9 cellular contexts compared by ENCODE assay signal in genomic region chr6:30689022-30689865, GRCh38. TPM values are rescaled to one million over a fixed set of nuclear protein-coding genes. Genes with fewer than 3 reads are reported as not detected.
DNase-seq lines count a peak whose midpoint lies in the region; ATAC-seq, FAIRE-seq and TF ChIP-seq lines count a peak whose summit lies in the region.
"Had no signal": no experiment of that assay in that cellular context is flagged by ENCODE, and none has a peak within 500 bp of the region (broad histone marks: within the 10 kb centered on the region; RNA-seq: fewer than 3 reads in every experiment).

No MANE protein-coding gene starts in this region.

- peak overlapping the region; percentile 97 for H3K9ac ChIP-seq in keratinocyte (ENCODE audit: control insufficient read depth, extremely low read depth, insufficient read depth, low read length)

- H3K27ac ChIP-seq in keratinocyte (ENCODE audit: control insufficient read depth, insufficient read depth, low read length) (peak overlapping the region; percentile 94), suprapubic skin (peak overlapping the region; percentile 98)

- peak overlapping the region; percentile 77 for H3K27ac Mint-ChIP-seq in activated CD8-positive, alpha-beta memory T cell treated with anti-CD3 and anti-CD28 coated beads, Interleukin-2, amount 10 ng/mL, durations not matched to agents 7 days and 5 days
- peak overlapping the region; percentile 99 for H3K27ac Mint-ChIP-seq in activated B cell treated with CpG ODN at 0.5 μM for 24 hours

- no peaks in the 10 kb centered on the region for H3K9me3 Mint-ChIP-seq in activated CD8-positive, alpha-beta memory T cell treated with anti-CD3 and anti-CD28 coated beads, Interleukin-2, amount 10 ng/mL, durations not matched to agents 7 days and 5 days (ENCODE audit: low read depth)
- no peaks in the 10 kb centered on the region for H3K9me3 Mint-ChIP-seq in activated B cell treated with CpG ODN at 0.5 μM for 24 hours

- no peak overlapping the region for H2AFZ ChIP-seq in keratinocyte (ENCODE audit: control insufficient read depth, low read length)

- dilution Hi-C loops in keratinocyte (cut with MboI; ENCODE audit: extremely low pct_ligation_motif_present, low sequenced_read_pairs), result no loop called here

- TF ChIP-seq CTCF in activated B cell treated with CpG ODN at 0.5 μM for 24 hours (IDR thresholded peaks at IDR 0.05), result no peak
- TF ChIP-seq CTCF in keratinocyte (optimal IDR thresholded peaks at IDR 0.05 in 1 of 3, IDR thresholded peaks at IDR 0.05 in 1 of 3, conservative IDR thresholded peaks at IDR 0.05 in 1 of 3; ENCODE audit: extremely low read depth in 1 of 3, insufficient read depth in 2 of 3, low read length in 3 of 3), result no peak
- no peak for TF ChIP-seq CTCF in suprapubic skin (IDR thresholded peaks at IDR 0.05)

- H3K79me2 ChIP-seq in keratinocyte (ENCODE audit: control insufficient read depth, insufficient read depth, low read length), result peaks cover 49% of the 10 kb centered on the region

- no peak for TF ChIP-seq EP300 in suprapubic skin (IDR thresholded peaks at IDR 0.05)

- peaks cover 40% of the 10 kb centered on the region for H3K4me1 Mint-ChIP-seq in activated CD8-positive, alpha-beta memory T cell treated with anti-CD3 and anti-CD28 coated beads, Interleukin-2, amount 10 ng/mL, durations not matched to agents 7 days and 5 days
- H3K4me1 Mint-ChIP-seq in activated B cell treated with CpG ODN at 0.5 μM for 24 hours, result peaks cover 61% of the 10 kb centered on the region

- H3K27me3 ChIP-seq in keratinocyte (ENCODE audit: control insufficient read depth, extremely low read depth, insufficient read depth, low read length), result no peaks in the 10 kb centered on the region
- H3K27me3 ChIP-seq in suprapubic skin, result no peaks in the 10 kb centered on the region

- ATAC-seq in activated CD8-positive, alpha-beta memory T cell treated with anti-CD3 and anti-CD28 coated beads, Interleukin-2, amount 10 ng/mL, durations not matched to agents 7 days and 5 days, result no peak
- no peak for ATAC-seq in activated B cell treated with CpG ODN at 0.5 μM for 24 hours (ENCODE audit: low read depth)

- H3K9me1 ChIP-seq in keratinocyte (ENCODE audit: control insufficient read depth, extremely low read depth, insufficient read depth, low read length), result no peaks in the 10 kb centered on the region

- peak overlapping the region; percentile 80 for H3K4me3 Mint-ChIP-seq in activated CD8-positive, alpha-beta memory T cell treated with anti-CD3 and anti-CD28 coated beads, Interleukin-2, amount 10 ng/mL, durations not matched to agents 7 days and 5 days
- H3K4me3 Mint-ChIP-seq in activated B cell treated with CpG ODN at 0.5 μM for 24 hours, result peak overlapping the region; percentile 92

- H3K27me3 Mint-ChIP-seq in activated CD8-positive, alpha-beta memory T cell treated with anti-CD3 and anti-CD28 coated beads, Interleukin-2, amount 10 ng/mL, durations not matched to agents 7 days and 5 days, result no peaks in the 10 kb centered on the region
- H3K27me3 Mint-ChIP-seq in activated B cell treated with CpG ODN at 0.5 μM for 24 hours, result no peaks in the 10 kb centered on the region

- peaks cover 20% of the 10 kb centered on the region for H3K36me3 Mint-ChIP-seq in activated CD8-positive, alpha-beta memory T cell treated with anti-CD3 and anti-CD28 coated beads, Interleukin-2, amount 10 ng/mL, durations not matched to agents 7 days and 5 days
- peaks cover 24% of the 10 kb centered on the region for H3K36me3 Mint-ChIP-seq in activated B cell treated with CpG ODN at 0.5 μM for 24 hours (ENCODE audit: low read depth)

- TF ChIP-seq POLR2A in suprapubic skin (IDR thresholded peaks at IDR 0.05), result no peak

- H3K4me3 ChIP-seq in keratinocyte (ENCODE audit: control insufficient read depth in 2 of 3, extremely low read depth in 1 of 3, insufficient read depth in 2 of 3, low read depth in 1 of 3, low read length in 3 of 3) (peak overlapping the region in 2 of 3 experiments; percentile 90 to 93), suprapubic skin (peak overlapping the region; percentile 68)

- CTCF ChIA-PET in activated CD8-positive, alpha-beta memory T cell treated with anti-CD3 and anti-CD28 coated beads, Interleukin-2, amount 10 ng/mL, durations not matched to agents 7 days and 5 days (lab: Charles Lee), result interaction anchor here (0.8 to 4.9 kb wide), 7 partner anchors 10 to 145 kb away, joined by 3 to 23 read pairs (median 12); partner anchors contain the start of gene MDC1
- CTCF ChIA-PET in activated B cell treated with CpG ODN at 0.5 μM for 24 hours (lab: Charles Lee), result interaction anchor here (1.3 to 6.1 kb wide), 5 partner anchors 9 to 41 kb away, joined by 4 to 58 read pairs (median 22); partner anchors contain the start of gene MDC1

- no peak for FAIRE-seq in keratinocyte (lab: Jason Lieb, UNC)

- H3K36me3 ChIP-seq in keratinocyte (ENCODE audit: control insufficient read depth in 2 of 2, extremely low read depth in 1 of 2, insufficient read depth in 2 of 2, low read length in 2 of 2) (peaks cover under 1 to 11% of the 10 kb centered on the region in 2 experiments), suprapubic skin (no peaks in the 10 kb centered on the region)

- H3K9me3 ChIP-seq in keratinocyte (ENCODE audit: control insufficient read depth, low read depth, low read length) (no peaks in the 10 kb centered on the region), suprapubic skin (no peaks in the 10 kb centered on the region)

- 67% methylated on average over 10 of the region's 11 CpGs for WGBS in suprapubic skin

- DNase-seq in activated CD8-positive, alpha-beta memory T cell treated with anti-CD3 and anti-CD28 coated beads, Interleukin-2, amount 10 ng/mL, durations not matched to agents 7 days and 5 days, result no peak
- no peak for DNase-seq in activated CD8-positive, alpha-beta memory T cell treated with anti-CD3 and anti-CD28 coated beads, Interleukin-2, amount 50 U/mL, for 4 hours
- DNase-seq in activated B cell treated with CpG ODN at 0.5 μM for 24 hours, result no peak
- no peak for DNase-seq in keratinocyte (ENCODE audit: low read depth, low spot score)
- DNase-seq in suprapubic skin (ENCODE audit: low spot score in 2 of 2), result no peak
- no peak for DNase-seq in stimulated activated CD4-positive, alpha-beta T cell treated with anti-CD3 and anti-CD28 coated beads, Interleukin-4, amount 100 ng/mL, for 24 hours
- no peak for DNase-seq in COLO829 (ENCODE audit: low spot score)
- no peak for DNase-seq in activated CD4-positive, CD25-positive, alpha-beta regulatory T cell treated with anti-CD3 and anti-CD28 coated beads, Interleukin-2, amount 50 U/mL, for 72 hours
- DNase-seq: activated CD4-positive, CD25-positive, alpha-beta regulatory T cell had no signal

- H3K4me1 ChIP-seq in keratinocyte (ENCODE audit: control insufficient read depth, extremely low read depth, insufficient read depth, low read length) (peaks cover 33% of the 10 kb centered on the region), suprapubic skin (peaks cover 57% of the 10 kb centered on the region)

- intact Hi-C loops in activated B cell treated with CpG ODN at 0.5 μM for 24 hours (cut with micrococcal nuclease), result loop anchor here (10.0 kb wide), 1 partner anchor 876 kb away; no protein-coding TSS in a partner anchor

- no peaks in the 10 kb centered on the region for H4K20me1 ChIP-seq in keratinocyte (ENCODE audit: control insufficient read depth, extremely low read depth, insufficient read depth, low read length)

- H3K4me2 ChIP-seq in keratinocyte (ENCODE audit: control insufficient read depth, extremely low read depth, insufficient read depth, low read depth, low read length), result peak overlapping the region; percentile 98

- POLR2A ChIA-PET in activated B cell treated with CpG ODN at 0.5 μM for 24 hours (lab: Charles Lee), result interaction anchor here (0.8 to 8.2 kb wide), 7 partner anchors 8 to 74 kb away, joined by 3 to 262 read pairs (median 12); partner anchors contain the start of genes DHX16, MDC1, MRPS18B and PPP1R10

RNA-seq across cellular contexts. Expression of gene NRM, which starts 1.5 kb away (rescaled TPM):
- 10 to 100 TPM; 30.2 to 36.4 TPM for total RNA-seq in activated CD8-positive, alpha-beta memory T cell treated with anti-CD3 and anti-CD28 coated beads, Interleukin-2, amount 10 ng/mL, durations not matched to agents 7 days and 5 days
- total RNA-seq in activated B cell treated with CpG ODN at 0.5 μM for 24 hours, result 17.4 and 17.8 TPM in 2 replicates
- 2.7 to 17.8 TPM (median 7.0 TPM) in 3 replicates for polyA plus RNA-seq in keratinocyte
- not detected for polyA plus RNA-seq in keratinocyte (2011; ENCODE audit: low read depth)
- 7.1 and 7.7 TPM in 2 replicates for polyA plus RNA-seq in keratinocyte (2011; cell fraction: cytosol; rRNA removed)
- 7.6 and 8.5 TPM in 2 replicates for polyA plus RNA-seq in keratinocyte (2011; cell fraction: nucleus; rRNA removed)
- polyA plus RNA-seq in keratinocyte (2012; ENCODE audit: low replicate concordance), result 3.8 and 17.2 TPM in 2 replicates
- polyA minus RNA-seq in keratinocyte, result 6.0 to 32.4 TPM (median 11.8 TPM) in 3 replicates
- polyA minus RNA-seq in keratinocyte (2011; cell fraction: cytosol; rRNA and poly(A)+ RNA removed), result 9.2 TPM
- 1.9 and 3.2 TPM in 2 replicates for polyA minus RNA-seq in keratinocyte (2011; cell fraction: nucleus; rRNA and poly(A)+ RNA removed)
- total RNA-seq in suprapubic skin, result 1 to 10 TPM; 2.3 to 9.0 (median 6.8) TPM

RNA-seq across cellular contexts. Expression of gene PPP1R18, which starts 2.8 kb away (rescaled TPM):
- 100 to 1,000 TPM; 257 to 293 TPM for total RNA-seq in activated CD8-positive, alpha-beta memory T cell treated with anti-CD3 and anti-CD28 coated beads, Interleukin-2, amount 10 ng/mL, durations not matched to agents 7 days and 5 days
- total RNA-seq in activated B cell treated with CpG ODN at 0.5 μM for 24 hours (96.8 and 104 TPM in 2 replicates), suprapubic skin (10 to 100 TPM; 25.2 to 31.0 (median 29.2) TPM)
- polyA plus RNA-seq in keratinocyte, result 87.0 to 114 TPM (median 88.9 TPM) in 3 replicates
- polyA plus RNA-seq in keratinocyte (2011; ENCODE audit: low read depth), result 38.2 TPM
- polyA plus RNA-seq in keratinocyte (2011; cell fraction: cytosol; rRNA removed), result 125 and 130 TPM in 2 replicates
- polyA plus RNA-seq in keratinocyte (2011; cell fraction: nucleus; rRNA removed), result 173 and 187 TPM in 2 replicates
- 87.7 and 90.8 TPM in 2 replicates for polyA plus RNA-seq in keratinocyte (2012; ENCODE audit: low replicate concordance)
- polyA minus RNA-seq in keratinocyte, result 82.2 to 231 TPM (median 104 TPM) in 3 replicates
- 110 TPM for polyA minus RNA-seq in keratinocyte (2011; cell fraction: cytosol; rRNA and poly(A)+ RNA removed)
- 60.5 and 75.5 TPM in 2 replicates for polyA minus RNA-seq in keratinocyte (2011; cell fraction: nucleus; rRNA and poly(A)+ RNA removed)

RNA-seq across cellular contexts. Expression of gene DHX16, which starts 16.4 kb away (rescaled TPM):
- total RNA-seq in activated CD8-positive, alpha-beta memory T cell treated with anti-CD3 and anti-CD28 coated beads, Interleukin-2, amount 10 ng/mL, durations not matched to agents 7 days and 5 days, result 10 to 100 TPM; 39.5 to 49.6 TPM
- 42.3 and 50.4 TPM in 2 replicates for total RNA-seq in activated B cell treated with CpG ODN at 0.5 μM for 24 hours
- polyA plus RNA-seq in keratinocyte, result 27.9 to 36.4 TPM (median 34.2 TPM) in 3 replicates
- polyA plus RNA-seq in keratinocyte (2011; ENCODE audit: low read depth), result 22.4 TPM
- polyA plus RNA-seq in keratinocyte (2011; cell fraction: cytosol; rRNA removed), result 25.8 and 30.8 TPM in 2 replicates
- 81.4 and 88.3 TPM in 2 replicates for polyA plus RNA-seq in keratinocyte (2011; cell fraction: nucleus; rRNA removed)
- 18.0 and 27.7 TPM in 2 replicates for polyA plus RNA-seq in keratinocyte (2012; ENCODE audit: low replicate concordance)
- polyA minus RNA-seq in keratinocyte, result 39.2 to 59.7 TPM (median 49.4 TPM) in 3 replicates
- 23.2 TPM for polyA minus RNA-seq in keratinocyte (2011; cell fraction: cytosol; rRNA and poly(A)+ RNA removed)
- 20.4 and 24.4 TPM in 2 replicates for polyA minus RNA-seq in keratinocyte (2011; cell fraction: nucleus; rRNA and poly(A)+ RNA removed)
- total RNA-seq in suprapubic skin, result 10 to 100 TPM; 24.3 to 48.5 (median 33.7) TPM

RNA-seq across cellular contexts. Expression of gene MDC1, which starts 27.8 kb away (rescaled TPM):
- total RNA-seq in activated CD8-positive, alpha-beta memory T cell treated with anti-CD3 and anti-CD28 coated beads, Interleukin-2, amount 10 ng/mL, durations not matched to agents 7 days and 5 days, result 10 to 100 TPM; 67.4 to 83.9 TPM
- 62.4 and 65.6 TPM in 2 replicates for total RNA-seq in activated B cell treated with CpG ODN at 0.5 μM for 24 hours
- polyA plus RNA-seq in keratinocyte, result 4.2 to 10.0 TPM (median 6.9 TPM) in 3 replicates
- 2.8 TPM for polyA plus RNA-seq in keratinocyte (2011; ENCODE audit: low read depth)
- 5.3 TPM in 2 replicates for polyA plus RNA-seq in keratinocyte (2011; cell fraction: cytosol; rRNA removed)
- 25.1 and 29.9 TPM in 2 replicates for polyA plus RNA-seq in keratinocyte (2011; cell fraction: nucleus; rRNA removed)
- 5.5 and 41.2 TPM in 2 replicates for polyA plus RNA-seq in keratinocyte (2012; ENCODE audit: low replicate concordance)
- 5.6 to 43.2 TPM (median 10.2 TPM) in 3 replicates for polyA minus RNA-seq in keratinocyte
- polyA minus RNA-seq in keratinocyte (2011; cell fraction: cytosol; rRNA and poly(A)+ RNA removed), result 4.2 TPM
- 9.6 and 14.6 TPM in 2 replicates for polyA minus RNA-seq in keratinocyte (2011; cell fraction: nucleus; rRNA and poly(A)+ RNA removed)
- total RNA-seq in suprapubic skin, result 10 to 100 TPM; 10.4 to 27.0 (median 16.3) TPM

RNA-seq across cellular contexts. Expression of gene TUBB, which starts 30.9 kb away (rescaled TPM):
- 1,000 to 10,000 TPM; 1,499 to 1,522 TPM for total RNA-seq in activated CD8-positive, alpha-beta memory T cell treated with anti-CD3 and anti-CD28 coated beads, Interleukin-2, amount 10 ng/mL, durations not matched to agents 7 days and 5 days
- total RNA-seq in activated B cell treated with CpG ODN at 0.5 μM for 24 hours, result 700 and 725 TPM in 2 replicates
- 1,010 to 1,517 TPM (median 1,159 TPM) in 3 replicates for polyA plus RNA-seq in keratinocyte
- 84.6 TPM for polyA plus RNA-seq in keratinocyte (2011; ENCODE audit: low read depth)
- polyA plus RNA-seq in keratinocyte (2011; cell fraction: cytosol; rRNA removed), result 1,081 and 1,086 TPM in 2 replicates
- polyA plus RNA-seq in keratinocyte (2011; cell fraction: nucleus; rRNA removed), result 643 and 747 TPM in 2 replicates
- 276 and 1,138 TPM in 2 replicates for polyA plus RNA-seq in keratinocyte (2012; ENCODE audit: low replicate concordance)
- 1,680 to 1,870 TPM (median 1,801 TPM) in 3 replicates for polyA minus RNA-seq in keratinocyte
- 842 TPM for polyA minus RNA-seq in keratinocyte (2011; cell fraction: cytosol; rRNA and poly(A)+ RNA removed)
- 371 and 465 TPM in 2 replicates for polyA minus RNA-seq in keratinocyte (2011; cell fraction: nucleus; rRNA and poly(A)+ RNA removed)
- 100 to 1,000 TPM; 166 to 348 (median 244) TPM for total RNA-seq in suprapubic skin
